In the genomic region with DNA sequence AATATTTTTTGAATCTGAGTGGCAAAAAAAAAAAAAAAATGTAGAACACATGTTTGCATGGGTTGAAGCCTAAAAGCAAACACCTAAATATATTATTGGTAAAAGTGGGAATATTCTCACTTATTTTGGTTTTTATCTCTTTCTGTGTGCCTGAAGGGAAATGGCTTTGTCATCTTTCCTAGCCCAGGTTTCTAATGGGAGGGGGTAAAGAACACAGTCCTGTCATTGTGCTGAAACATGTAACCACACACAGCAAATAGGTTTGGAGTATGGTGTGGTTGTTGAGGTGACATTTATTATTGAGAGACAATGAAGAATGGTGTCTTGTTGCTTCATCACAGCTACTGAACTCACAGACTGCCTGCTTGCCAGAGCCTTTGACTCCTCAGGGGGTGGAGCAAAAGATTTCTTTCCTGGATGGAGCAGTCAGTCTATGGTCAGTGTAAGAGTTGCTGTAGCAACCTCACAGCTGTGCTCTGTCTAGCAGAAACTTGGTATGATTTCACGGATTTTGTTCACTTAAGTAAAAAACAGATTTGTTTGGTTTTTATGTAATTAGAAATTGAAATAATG, we compare ENCODE assay signal across 10 cellular contexts.
DNase-seq lines count a peak whose midpoint lies in the region; ATAC-seq and TF ChIP-seq lines count a peak whose summit lies in the region.
"Had no signal": no experiment of that assay in that cellular context is flagged by ENCODE, and none has a peak within 500 bp of the region (broad histone marks: within the 10 kb centered on the region; RNA-seq: fewer than 3 reads in every experiment).

No MANE protein-coding gene starts in this region.

- H2AFZ ChIP-seq in HCT116 (ENCODE audit: low read depth, low read length, poor library complexity, severe bottlenecking) = no peak overlapping the region
- H2AFZ ChIP-seq in PC-3 (ENCODE audit: low read length) = no peak overlapping the region
- no peak overlapping the region for H2AFZ ChIP-seq in parathyroid adenoma

- H3K36me3 ChIP-seq in HCT116 (ENCODE audit: control insufficient read depth in 1 of 2, insufficient read depth in 2 of 2, low read length in 2 of 2) (no peaks in the 10 kb centered on the region), PC-3 (ENCODE audit: low read depth, low read length) (no peaks in the 10 kb centered on the region; the same call in 1 of the 2 replicates), parathyroid adenoma (ENCODE audit: control insufficient read depth, insufficient read depth, low read length) (no peaks in the 10 kb centered on the region)

- peaks cover 0 to 4% of the 10 kb centered on the region in 2 experiments; a peak in 2 of 4 replicates for H3K4me1 ChIP-seq in HCT116 (ENCODE audit: control insufficient read depth in 1 of 2, insufficient read depth in 2 of 2, low read length in 2 of 2)
- no peaks in the 10 kb centered on the region for H3K4me1 ChIP-seq in PC-3 (ENCODE audit: insufficient read depth, low read length)
- no peaks in the 10 kb centered on the region for H3K4me1 ChIP-seq in parathyroid adenoma

- CTCF ChIA-PET in HCT116 (lab: Charles Lee) = no interaction called here
- CTCF ChIA-PET in PC-3 (lab: Charles Lee) = no interaction called here
- CTCF ChIA-PET in CD4-positive, alpha-beta T cell (lab: Charles Lee) = no interaction called here

- no peak overlapping the region for H3K4me3 ChIP-seq in HCT116 (replicated peaks in 1 of 2; ENCODE audit: low read depth in 1 of 2, low read length in 2 of 2)
- no peak overlapping the region for H3K4me3 ChIP-seq in PC-3 (ENCODE audit: low read length)
- H3K4me3 ChIP-seq in fibroblast of the aortic adventitia (ENCODE audit: low read depth, low read length) = no peak overlapping the region
- H3K4me3 ChIP-seq in parathyroid adenoma (ENCODE audit: low read depth, low read length) = peak overlapping the region; percentile 14

- no peak overlapping the region for H3K4me2 ChIP-seq in HCT116 (ENCODE audit: low read length)
- H3K4me2 ChIP-seq in PC-3 (ENCODE audit: low read length) = no peak overlapping the region
- H3K4me2 ChIP-seq in parathyroid adenoma (ENCODE audit: low read length) = peak overlapping the region; percentile 49

- TF ChIP-seq POLR2A in HCT116 (IDR thresholded peaks at IDR 0.05; ENCODE audit: borderline replicate concordance, extremely low read depth, insufficient read depth, insufficient read length) = no peak

- H3K27me3 Mint-ChIP-seq in CD4-positive, alpha-beta T cell = no peaks in the 10 kb centered on the region
- H3K27me3 Mint-ChIP-seq: activated naive CD8-positive, alpha-beta T cell treated with anti-CD3 and anti-CD28 coated beads, Interleukin-2, amount 10 ng/mL, durations not matched to agents 7 days and 5 days had no signal

- H3K9me2 ChIP-seq in HCT116 (ENCODE audit: insufficient read depth) (no peaks in the 10 kb centered on the region), PC-3 (replicated peaks; ENCODE audit: low read length) (no peaks in the 10 kb centered on the region)

- H3K36me3 Mint-ChIP-seq in stimulated activated effector memory CD8-positive, alpha-beta T cell treated with anti-CD3 and anti-CD28 coated beads, Interleukin-12 subunit alpha, Interleukin-12 subunit beta, amount 100 ng/mL, for 72 hours = peaks cover 10% of the 10 kb centered on the region
- peaks cover 4% of the 10 kb centered on the region for H3K36me3 Mint-ChIP-seq in CD4-positive, alpha-beta T cell (ENCODE audit: low read depth)

- intact Hi-C loops in HCT116 (cut with micrococcal nuclease) = loop anchor here (10.0 kb wide), 1 partner anchor 621 kb away; no protein-coding TSS in a partner anchor
- intact Hi-C loops in PC-3 (cut with micrococcal nuclease) = no loop called here
- intact Hi-C loops in CD4-positive, alpha-beta T cell (cut with DNase I, micrococcal nuclease) = no loop called here

- no peak for TF ChIP-seq CTCF in HCT116 (IDR thresholded peaks at IDR 0.05 in 2 of 3, conservative IDR thresholded peaks at IDR 0.05 in 1 of 3; ENCODE audit: borderline replicate concordance in 1 of 3, insufficient read depth in 1 of 3, low read depth in 2 of 3, low read length in 2 of 3)
- TF ChIP-seq CTCF in PC-3 (conservative IDR thresholded peaks at IDR 0.05; ENCODE audit: low read depth, low read length) = no peak
- no peak for TF ChIP-seq CTCF in fibroblast of the aortic adventitia (IDR thresholded peaks at IDR 0.05; ENCODE audit: insufficient read depth, low read length)
- no peak for TF ChIP-seq CTCF in parathyroid adenoma (IDR thresholded peaks at IDR 0.05)
- no peak for TF ChIP-seq CTCF in CD4-positive, alpha-beta T cell (IDR thresholded peaks at IDR 0.05)

- no peak overlapping the region for H3K9ac ChIP-seq in HCT116 (ENCODE audit: low read length)
- no peak overlapping the region for H3K9ac ChIP-seq in PC-3 (ENCODE audit: low read length)
- H3K9ac ChIP-seq in parathyroid adenoma = no peak overlapping the region

- no peaks in the 10 kb centered on the region for H3K27me3 ChIP-seq in HCT116 (ENCODE audit: insufficient read depth, low read length)
- no peaks in the 10 kb centered on the region for H3K27me3 ChIP-seq in PC-3 (ENCODE audit: low read length)
- H3K27me3 ChIP-seq in parathyroid adenoma (ENCODE audit: control insufficient read depth, insufficient read depth, low read length) = no peaks in the 10 kb centered on the region
- no peaks in the 10 kb centered on the region for H3K27me3 ChIP-seq in CD4-positive, alpha-beta T cell (ENCODE audit: control insufficient read depth, insufficient read depth, low read length)

- no peak for DNase-seq in HCT116 (ENCODE audit: low read depth, low spot score)
- peak; percentile 4 for DNase-seq in PC-3
- DNase-seq in fibroblast of the aortic adventitia (ENCODE audit: low read depth) = peak; percentile 83
- no peak for DNase-seq in cortex of kidney (lab: John Stamatoyannopoulos, UW)
- no peak for DNase-seq in stimulated activated effector memory CD8-positive, alpha-beta T cell treated with anti-CD3 and anti-CD28 coated beads, Interleukin-12 subunit alpha, Interleukin-12 subunit beta, amount 100 ng/mL, for 72 hours (ENCODE audit: low spot score in 2 of 2)
- DNase-seq in CD4-positive, alpha-beta T cell = no peak
- DNase-seq: activated naive CD8-positive, alpha-beta T cell treated with anti-CD3 and anti-CD28 coated beads, Interleukin-2, amount 10 ng/mL, durations not matched to agents 7 days and 5 days had no signal

- peak; percentile 50; the same call in 1 of the 2 replicates for ATAC-seq in HCT116
- no peak for ATAC-seq in PC-3
- ATAC-seq in stimulated activated effector memory CD8-positive, alpha-beta T cell treated with anti-CD3 and anti-CD28 coated beads, Interleukin-12 subunit alpha, Interleukin-12 subunit beta, amount 100 ng/mL, for 72 hours = no peak
- ATAC-seq in HG03097 (IDR thresholded peaks at IDR 0.05; ENCODE audit: low FRiP score, unreplicated experiment) = no peak
- ATAC-seq in CD4-positive, alpha-beta T cell (ENCODE audit: poor library complexity) = no peak

- H3K4me1 Mint-ChIP-seq in stimulated activated effector memory CD8-positive, alpha-beta T cell treated with anti-CD3 and anti-CD28 coated beads, Interleukin-12 subunit alpha, Interleukin-12 subunit beta, amount 100 ng/mL, for 72 hours = no peaks in the 10 kb centered on the region
- H3K4me1 Mint-ChIP-seq in CD4-positive, alpha-beta T cell (ENCODE audit: low read depth) = no peaks in the 10 kb centered on the region
- H3K4me1 Mint-ChIP-seq: activated naive CD8-positive, alpha-beta T cell treated with anti-CD3 and anti-CD28 coated beads, Interleukin-2, amount 10 ng/mL, durations not matched to agents 7 days and 5 days had no signal

- no peaks in the 10 kb centered on the region for H3K79me2 ChIP-seq in HCT116 (ENCODE audit: insufficient read depth, low read length)
- no peaks in the 10 kb centered on the region for H3K79me2 ChIP-seq in PC-3 (ENCODE audit: low read length)
- no peaks in the 10 kb centered on the region for H3K79me2 ChIP-seq in parathyroid adenoma

- H3K9me3 Mint-ChIP-seq in stimulated activated effector memory CD8-positive, alpha-beta T cell treated with anti-CD3 and anti-CD28 coated beads, Interleukin-12 subunit alpha, Interleukin-12 subunit beta, amount 100 ng/mL, for 72 hours = no peaks in the 10 kb centered on the region
- no peaks in the 10 kb centered on the region for H3K9me3 Mint-ChIP-seq in CD4-positive, alpha-beta T cell
- H3K9me3 Mint-ChIP-seq: activated naive CD8-positive, alpha-beta T cell treated with anti-CD3 and anti-CD28 coated beads, Interleukin-2, amount 10 ng/mL, durations not matched to agents 7 days and 5 days; mesothelial cell of epicardium had no signal

- BruUV-seq in HCT116 (replicated peaks; lab: Mats Ljungman, UMichigan) (no TSS peak), PC-3 (replicated peaks; lab: Mats Ljungman, UMichigan) (no TSS peak)

- RAD21 ChIA-PET in HCT116 (lab: Charles Lee; ENCODE audit: low non-redundant PET in 1 of 2, low total read pairs in 2 of 2, uncharacterized antibody in 2 of 2, unreplicated experiment in 2 of 2) = no interaction called here

- no peak for TF ChIP-seq RAD21 in HCT116 (IDR thresholded peaks at IDR 0.05; ENCODE audit: low read depth)

- H3K27ac ChIP-seq in HCT116 (ENCODE audit: low read depth, low read length) (no peak overlapping the region), PC-3 (ENCODE audit: low read length) (no peak overlapping the region), parathyroid adenoma (no peak overlapping the region)
- H3K27ac ChIP-seq in CD4-positive, alpha-beta T cell (ENCODE audit: low read depth, low read length) = no peak overlapping the region

- H3K4me3 Mint-ChIP-seq in stimulated activated effector memory CD8-positive, alpha-beta T cell treated with anti-CD3 and anti-CD28 coated beads, Interleukin-12 subunit alpha, Interleukin-12 subunit beta, amount 100 ng/mL, for 72 hours = no peak overlapping the region
- no peak overlapping the region for H3K4me3 Mint-ChIP-seq in CD4-positive, alpha-beta T cell
- H3K4me3 Mint-ChIP-seq: activated naive CD8-positive, alpha-beta T cell treated with anti-CD3 and anti-CD28 coated beads, Interleukin-2, amount 10 ng/mL, durations not matched to agents 7 days and 5 days; mesothelial cell of epicardium had no signal

- no peaks in the 10 kb centered on the region for H3F3A ChIP-seq in PC-3 (ENCODE audit: low read length, unreplicated experiment)

- no peaks in the 10 kb centered on the region for H4K20me1 ChIP-seq in HCT116 (ENCODE audit: insufficient read depth)
- no peaks in the 10 kb centered on the region for H4K20me1 ChIP-seq in PC-3 (ENCODE audit: low read length)

- H3K27ac Mint-ChIP-seq in stimulated activated effector memory CD8-positive, alpha-beta T cell treated with anti-CD3 and anti-CD28 coated beads, Interleukin-12 subunit alpha, Interleukin-12 subunit beta, amount 100 ng/mL, for 72 hours = no peak overlapping the region
- no peak overlapping the region for H3K27ac Mint-ChIP-seq in CD4-positive, alpha-beta T cell
- H3K27ac Mint-ChIP-seq: activated naive CD8-positive, alpha-beta T cell treated with anti-CD3 and anti-CD28 coated beads, Interleukin-2, amount 10 ng/mL, durations not matched to agents 7 days and 5 days; mesothelial cell of epicardium had no signal

- POLR2A ChIA-PET in HCT116 (lab: Charles Lee) = no interaction called here
- POLR2A ChIA-PET in PC-3 (lab: Charles Lee; ENCODE audit: unreplicated experiment) = interaction anchor here (0.6 kb wide), 1 partner anchor 319 kb away, joined by 16 read pairs; no protein-coding TSS in a partner anchor
- POLR2A ChIA-PET in CD4-positive, alpha-beta T cell (lab: Charles Lee) = no interaction called here

- H3K9me3 ChIP-seq in HCT116 (ENCODE audit: control insufficient read depth in 1 of 2, insufficient read depth in 1 of 2, low read depth in 1 of 2, low read length in 2 of 2) = no peaks in the 10 kb centered on the region
- H3K9me3 ChIP-seq in PC-3 (ENCODE audit: low read length) = no peaks in the 10 kb centered on the region
- no peaks in the 10 kb centered on the region for H3K9me3 ChIP-seq in parathyroid adenoma (ENCODE audit: control insufficient read depth, low read length)
- H3K9me3 ChIP-seq in CD4-positive, alpha-beta T cell (ENCODE audit: control insufficient read depth, low read length) = no peaks in the 10 kb centered on the region

Comparison
In these comparisons a context has a peak if more than half of its experiments do, and no peak if none do; other contexts are left out.
1. DNase-seq: peak in PC-3 (single experiment) and fibroblast of the aortic adventitia (single experiment); none in HCT116 (single experiment), cortex of kidney (single experiment), stimulated activated effector memory CD8-positive, alpha-beta T cell treated with anti-CD3 and anti-CD28 coated beads, Interleukin-12 subunit alpha, Interleukin-12 subunit beta, amount 100 ng/mL, for 72 hours (0 of 2) and CD4-positive, alpha-beta T cell (0 of 10).